In the genomic region with DNA sequence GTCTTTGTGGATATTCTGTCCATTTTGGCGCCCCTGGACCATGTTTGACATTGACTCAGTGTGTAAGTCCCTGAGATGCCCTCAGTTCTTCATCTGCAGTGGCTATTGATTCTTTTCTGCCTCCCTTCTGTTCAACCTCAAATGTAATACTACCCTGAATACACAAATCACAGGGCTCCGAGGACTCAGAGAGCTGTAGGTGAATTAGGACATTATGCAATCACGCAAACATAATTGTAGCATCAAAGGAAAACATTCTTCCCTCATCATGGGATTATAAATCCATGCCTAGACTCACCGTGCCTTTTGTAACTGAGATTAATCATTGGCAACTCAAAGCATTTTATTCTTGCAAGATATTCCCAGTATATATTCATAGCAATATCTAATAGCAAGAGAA, we compare ENCODE assay signal across 32 cellular contexts.
DNase-seq lines count a peak whose midpoint lies in the region; ATAC-seq, FAIRE-seq and TF ChIP-seq lines count a peak whose summit lies in the region.
"Had no signal": no experiment of that assay in that cellular context is flagged by ENCODE, and none has a peak within 500 bp of the region (broad histone marks: within the 10 kb centered on the region; RNA-seq: fewer than 3 reads in every experiment).

No MANE protein-coding gene starts in this region.

- intact Hi-C loops in HepG2 (cut with micrococcal nuclease; ENCODE audit: unreplicated experiment), result no loop called here
- intact Hi-C loops in activated naive CD4-positive, alpha-beta T cell treated with anti-CD3 and anti-CD28 coated beads for 36 hours (cut with micrococcal nuclease), result no loop called here

- no peak for FAIRE-seq in HepG2 (lab: Jason Lieb, UNC)
- FAIRE-seq: GM19239, urothelium cell line had no signal

- 3% methylated on average over 4 of the region's 4 CpGs for WGBS in HepG2 (ENCODE audit: low lambda C conversion rate)

- H3K36me3 ChIP-seq in HepG2 (replicated peaks in 1 of 2; ENCODE audit: control insufficient read depth in 1 of 2, insufficient read depth in 2 of 2, low read length in 2 of 2), result no peaks in the 10 kb centered on the region
- H3K36me3 ChIP-seq: gastrocnemius medialis, Peyer's patch had no signal

- no peaks in the 10 kb centered on the region for H3K4me1 Mint-ChIP-seq in activated naive CD4-positive, alpha-beta T cell treated with anti-CD3 and anti-CD28 coated beads for 36 hours (ENCODE audit: low read depth)
- H3K4me1 Mint-ChIP-seq: H9, nephron had no signal

- no TSS peak for BruUV-seq in HepG2 (replicated peaks; lab: Mats Ljungman, UMichigan)

- no peak overlapping the region for H3K4me2 ChIP-seq in HepG2 (ENCODE audit: low read depth, low read length)

- H3K9ac ChIP-seq in HepG2 (ENCODE audit: insufficient read depth, low read depth, low read length), result no peak overlapping the region

- no peak overlapping the region for H3K4me3 Mint-ChIP-seq in activated naive CD4-positive, alpha-beta T cell treated with anti-CD3 and anti-CD28 coated beads for 36 hours
- H3K4me3 Mint-ChIP-seq: activated T-helper 1 cell treated with anti-CD3 and anti-CD28 coated beads, Interleukin-12 subunit alpha, Interleukin-12 subunit beta, Interleukin-2, Interleukin-4 antibody, amounts not matched to agents 30 ng/mL and 10 ng/mL and 1 ng/mL, durations not matched to agents 14 hours and 24 hours and 36 hours; H9; nephron had no signal

- no peaks in the 10 kb centered on the region for H3K36me3 Mint-ChIP-seq in activated naive CD4-positive, alpha-beta T cell treated with anti-CD3 and anti-CD28 coated beads for 36 hours (ENCODE audit: low read depth)

- no peak overlapping the region for H3K4me3 ChIP-seq in HepG2 (replicated peaks in 1 of 3; ENCODE audit: insufficient read depth in 1 of 3, low read depth in 2 of 3, low read length in 3 of 3)
- H3K4me3 ChIP-seq: gastrocnemius medialis, lung, mucosa of descending colon, Peyer's patch, psoas muscle, stomach had no signal

- TF ChIP-seq EP300 in HepG2 (IDR thresholded peaks at IDR 0.05; ENCODE audit: low read depth in 2 of 2, low read length in 2 of 2), result no peak
- no peak for TF ChIP-seq EP300 in HepG2 (CRISPR knock-in tag; IDR thresholded peaks at IDR 0.05; ENCODE audit: borderline replicate concordance)

- H3K9me3 ChIP-seq in HepG2 (ENCODE audit: low read length), result no peaks in the 10 kb centered on the region
- H3K9me3 ChIP-seq: gastrocnemius medialis, mucosa of descending colon, Peyer's patch, psoas muscle, stomach had no signal

- TF ChIP-seq CTCF in HepG2 (CRISPR knock-in tag; IDR thresholded peaks at IDR 0.05), result no peak

- no peaks in the 10 kb centered on the region for H4K20me1 ChIP-seq in HepG2 (ENCODE audit: insufficient read depth, low read length)

- no peaks in the 10 kb centered on the region for H3K9me3 Mint-ChIP-seq in activated naive CD4-positive, alpha-beta T cell treated with anti-CD3 and anti-CD28 coated beads for 36 hours
- H3K9me3 Mint-ChIP-seq: activated T-helper 1 cell treated with anti-CD3 and anti-CD28 coated beads, Interleukin-12 subunit alpha, Interleukin-12 subunit beta, Interleukin-2, Interleukin-4 antibody, amounts not matched to agents 30 ng/mL and 10 ng/mL and 1 ng/mL, durations not matched to agents 14 hours and 24 hours and 36 hours; H9; nephron had no signal

- H3K27me3 Mint-ChIP-seq in activated naive CD4-positive, alpha-beta T cell treated with anti-CD3 and anti-CD28 coated beads for 36 hours (ENCODE audit: low read depth), result no peaks in the 10 kb centered on the region

- TF ChIP-seq RAD21 in HepG2 (CRISPR knock-in tag; IDR thresholded peaks at IDR 0.05), result no peak

- in situ Hi-C loops in HepG2 (cut with HindIII; ENCODE audit: extremely low pct_ligation_motif_present, low pct_unique_long_range_greater_than_20kb), result no loop called here

- no peak overlapping the region for H2AFZ ChIP-seq in HepG2 (ENCODE audit: low read length)

- CTCF ChIA-PET in HepG2 (lab: Yijun Ruan, JAX; ENCODE audit: low intra/inter-chr PET ratio, low total read pairs), result no interaction called here
- CTCF ChIA-PET in activated naive CD4-positive, alpha-beta T cell treated with anti-CD3 and anti-CD28 coated beads for 36 hours (lab: Charles Lee), result interaction anchor here (0.6 kb wide), 1 partner anchor 196 kb away, joined by 4 read pairs; no protein-coding TSS in a partner anchor

- TF ChIP-seq POLR2A in HepG2 (IDR thresholded peaks at IDR 0.05; ENCODE audit: insufficient read depth in 1 of 2, low read depth in 2 of 2, low read length in 2 of 2), result no peak

- POLR2A ChIA-PET in HepG2 (lab: Yijun Ruan, JAX), result no interaction called here

- H3K27ac Mint-ChIP-seq in activated naive CD4-positive, alpha-beta T cell treated with anti-CD3 and anti-CD28 coated beads for 36 hours, result no peak overlapping the region
- H3K27ac Mint-ChIP-seq: activated T-helper 1 cell treated with anti-CD3 and anti-CD28 coated beads, Interleukin-12 subunit alpha, Interleukin-12 subunit beta, Interleukin-2, Interleukin-4 antibody, amounts not matched to agents 30 ng/mL and 10 ng/mL and 1 ng/mL, durations not matched to agents 14 hours and 24 hours and 36 hours; H9; nephron had no signal

- no peaks in the 10 kb centered on the region for H3K79me2 ChIP-seq in HepG2 (ENCODE audit: insufficient read depth, low read length)

- DNase-seq in NCI-H1436 (lab: John Stamatoyannopoulos, UW) (peak; percentile 15), NCI-H1436 treated with DMSO at 0.1 percent for 48 hours (lab: John Stamatoyannopoulos, UW) (no peak), NCI-H2107 (lab: John Stamatoyannopoulos, UW) (peak; percentile 7), NCI-H526 treated with DMSO at 0.1 percent for 48 hours (lab: John Stamatoyannopoulos, UW) (peak; percentile 18), HepG2 (ENCODE audit: low spot score) (peak; percentile 47)
- DNase-seq in stimulated activated CD4-positive, alpha-beta T cell treated with anti-CD3 and anti-CD28 coated beads, Interleukin-2, amount 100 ng/mL, for 24 hours, result no peak
- no peak for DNase-seq in activated naive CD4-positive, alpha-beta T cell treated with anti-CD3 and anti-CD28 coated beads for 36 hours
- DNase-seq: activated CD4-positive, alpha-beta T cell treated with anti-CD3 and anti-CD28 coated beads, Interleukin-2, amount 50 U/mL, for 48 hours; activated CD4-positive, CD25-positive, alpha-beta regulatory T cell treated with anti-CD3 and anti-CD28 coated beads, Interleukin-2, amount 50 U/mL, for 72 hours; activated CD8-positive, alpha-beta memory T cell treated with anti-CD3 and anti-CD28 coated beads, Interleukin-2, amount 50 U/mL, for 4 hours; activated naive CD4-positive, alpha-beta T cell treated with Interleukin-2 at 50 U/mL for 16 hours; C1 segment of cervical spinal cord; cerebellar nuclear complex; gastrocnemius medialis; H9; KG1; kidney glomerular epithelial cell; mucosa of descending colon; NCI-H1105 treated with DMSO at 0.1 percent for 48 hours; Peyer's patch; psoas muscle; SIG-M5; stimulated activated CD4-positive, alpha-beta T cell treated with anti-CD3 and anti-CD28 coated beads, Interleukin-2, amount 100 ng/mL, for 48 hours; stomach had no signal

- ATAC-seq in HepG2 (peak; percentile 43), GM19463 (IDR thresholded peaks at IDR 0.05; ENCODE audit: unreplicated experiment) (no peak)
- ATAC-seq: gastrocnemius medialis, mucosa of descending colon, psoas muscle, sciatic nerve had no signal

- H3K27ac ChIP-seq in HepG2 (ENCODE audit: extremely low read length, insufficient read depth, low read length), result no peak overlapping the region
- H3K27ac ChIP-seq: 22Rv1, gastrocnemius medialis, Peyer's patch, psoas muscle, stomach had no signal

- H3K27me3 ChIP-seq in HepG2 (ENCODE audit: control insufficient read depth in 1 of 2, insufficient read depth in 2 of 2, low read length in 2 of 2), result no peaks in the 10 kb centered on the region; a peak in 1 of 5 replicates
- H3K27me3 ChIP-seq: gastrocnemius medialis, Peyer's patch, stomach had no signal

- no peaks in the 10 kb centered on the region for H3K4me1 ChIP-seq in HepG2 (ENCODE audit: insufficient read depth, low read length)
- H3K4me1 ChIP-seq: gastrocnemius medialis, Peyer's patch, psoas muscle, stomach had no signal

TF ChIP-seq in HepG2, 621 proteins besides CTCF, POLR2A, EP300 and RAD21:
- TF ChIP-seq ZNF678 (CRISPR knock-in tag; IDR thresholded peaks at IDR 0.05) (no peak), CEBPB (IDR thresholded peaks at IDR 0.05; ENCODE audit: borderline replicate concordance, low read depth, low read length) (peak; percentile 60; the same call in 1 of the 2 replicates), SOX13 (IDR thresholded peaks at IDR 0.05) (no peak), SOX13 (CRISPR knock-in tag; conservative IDR thresholded peaks at IDR 0.05 in 1 of 2, IDR thresholded peaks at IDR 0.05 in 1 of 2) (0 out of 4 replicates have a peak, but pooled peaks of 1 of the 2 experiments have one; percentile 14), FOXA3 (CRISPR knock-in tag; IDR thresholded peaks at IDR 0.05) (0 out of 2 replicates have a peak, but pooled peaks have one; percentile 9), CEBPG (CRISPR knock-in tag; IDR thresholded peaks at IDR 0.05) (0 out of 2 replicates have a peak, but pooled peaks have one; percentile 14), SIX4 (CRISPR knock-in tag; IDR thresholded peaks at IDR 0.05) (peak; percentile 60; the same call in 1 of the 2 replicates), SIX1 (CRISPR knock-in tag; IDR thresholded peaks at IDR 0.05; ENCODE audit: borderline replicate concordance) (peak; percentile 31; the same call in 1 of the 2 replicates), PITX1 (CRISPR knock-in tag; IDR thresholded peaks at IDR 0.05) (no peak), REL (CRISPR knock-in tag; conservative IDR thresholded peaks at IDR 0.05) (no peak)
- TF ChIP-seq, protein P1, sequence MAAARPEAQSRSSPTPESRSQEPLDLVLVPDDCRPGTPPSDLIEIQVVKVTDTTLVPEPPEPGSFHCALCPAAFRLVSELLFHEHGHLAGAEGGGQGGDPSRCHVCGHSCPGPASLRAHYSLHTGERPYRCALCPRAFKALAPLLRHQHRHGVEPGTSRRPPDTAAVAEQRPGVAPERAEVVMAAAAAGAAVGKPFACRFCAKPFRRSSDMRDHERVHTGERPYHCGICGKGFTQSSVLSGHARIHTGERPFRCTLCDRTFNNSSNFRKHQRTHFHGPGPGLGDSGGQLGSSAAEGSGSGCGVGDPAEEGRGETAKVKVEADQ (CRISPR knock-in tag; IDR thresholded peaks at IDR 0.05; ENCODE audit: borderline replicate concordance), result no peak

Comparison
In these comparisons a context has a peak if more than half of its experiments do, and no peak if none do; other contexts are left out.
1. DNase-seq: peak in NCI-H1436 (single experiment), NCI-H2107 (single experiment), NCI-H526 treated with DMSO at 0.1 percent for 48 hours (single experiment) and HepG2 (single experiment); none in NCI-H1436 treated with DMSO at 0.1 percent for 48 hours (single experiment), stimulated activated CD4-positive, alpha-beta T cell treated with anti-CD3 and anti-CD28 coated beads, Interleukin-2, amount 100 ng/mL, for 24 hours (0 of 2) and activated naive CD4-positive, alpha-beta T cell treated with anti-CD3 and anti-CD28 coated beads for 36 hours (single experiment).